ENCODE assay signal across 14 cellular contexts in the genomic region with DNA sequence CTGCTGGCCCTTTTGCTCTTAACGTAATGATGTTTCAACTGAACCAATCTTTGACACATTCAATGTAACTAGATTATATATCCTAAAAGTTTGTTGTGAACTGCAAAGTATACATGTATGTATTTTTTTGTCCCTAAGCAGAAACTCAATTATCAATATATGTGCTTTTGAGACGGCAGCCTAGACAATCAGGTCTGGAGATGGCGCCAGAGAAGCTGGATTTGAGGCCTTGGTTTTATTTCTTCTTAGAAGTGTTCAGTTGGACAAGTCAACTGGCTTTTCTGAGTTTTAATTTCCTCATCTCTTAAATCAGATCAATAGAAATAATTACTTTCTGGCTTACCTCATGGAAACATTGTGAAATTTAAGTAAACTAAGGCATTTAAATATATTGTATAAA.
DNase-seq lines count a peak whose midpoint lies in the region; ATAC-seq, FAIRE-seq and TF ChIP-seq lines count a peak whose summit lies in the region.
"Had no signal": no experiment of that assay in that cellular context is flagged by ENCODE, and none has a peak within 500 bp of the region (broad histone marks: within the 10 kb centered on the region; RNA-seq: fewer than 3 reads in every experiment).

No MANE protein-coding gene starts in this region.

- H3K4me1 ChIP-seq in HepG2 (ENCODE audit: insufficient read depth, low read length) (no peaks in the 10 kb centered on the region), tibial artery (no peaks in the 10 kb centered on the region)

- WGBS in HepG2 (ENCODE audit: low lambda C conversion rate), result 0% methylated on average over 3 of the region's 3 CpGs
- WGBS in lower leg skin, 2 donors, result 60 to 83% methylated on average over 3 of the region's 3 CpGs

- no peaks in the 10 kb centered on the region for H3K27me3 ChIP-seq in MG63
- no peaks in the 10 kb centered on the region for H3K27me3 ChIP-seq in bronchial epithelial cell (ENCODE audit: control insufficient read depth, insufficient read depth, low read length)
- no peaks in the 10 kb centered on the region for H3K27me3 ChIP-seq in HepG2 (ENCODE audit: control insufficient read depth in 1 of 2, insufficient read depth in 2 of 2, low read length in 2 of 2)
- no peaks in the 10 kb centered on the region for H3K27me3 ChIP-seq in tibial artery

- intact Hi-C loops in HepG2 (cut with micrococcal nuclease; ENCODE audit: unreplicated experiment), result no loop called here
- intact Hi-C loops in lower leg skin (cut with DNase I; ENCODE audit: low total_unique reads), result no loop called here
- intact Hi-C loops in tibial artery (cut with DNase I; ENCODE audit: low total_unique reads), result no loop called here

- TF ChIP-seq CTCF in bronchial epithelial cell (IDR thresholded peaks at IDR 0.05; ENCODE audit: insufficient read depth, low read length, severe bottlenecking) (peak; percentile 32), HepG2 (CRISPR knock-in tag; IDR thresholded peaks at IDR 0.05) (0 out of 2 replicates have a peak, but pooled peaks have one; percentile 5), lower leg skin (IDR thresholded peaks at IDR 0.05) (no peak), tibial artery (IDR thresholded peaks at IDR 0.05) (no peak)

- CTCF ChIA-PET in HepG2 (lab: Yijun Ruan, JAX; ENCODE audit: low intra/inter-chr PET ratio, low total read pairs), result no interaction called here

- TF ChIP-seq EP300 in HepG2 (IDR thresholded peaks at IDR 0.05; ENCODE audit: low read depth in 2 of 2, low read length in 2 of 2), result no peak
- no peak for TF ChIP-seq EP300 in HepG2 (CRISPR knock-in tag; IDR thresholded peaks at IDR 0.05; ENCODE audit: borderline replicate concordance)

- H3K27ac ChIP-seq in HepG2 (ENCODE audit: extremely low read length, insufficient read depth, low read length), result no peak overlapping the region
- H3K27ac ChIP-seq in tibial artery, result no peak overlapping the region

- no peaks in the 10 kb centered on the region for H3K9me3 ChIP-seq in MG63
- no peaks in the 10 kb centered on the region for H3K9me3 ChIP-seq in HepG2 (ENCODE audit: low read length)
- H3K9me3 ChIP-seq in tibial artery, result no peaks in the 10 kb centered on the region

- TF ChIP-seq POLR2A in HepG2 (IDR thresholded peaks at IDR 0.05; ENCODE audit: insufficient read depth in 1 of 2, low read depth in 2 of 2, low read length in 2 of 2) (no peak), lower leg skin (IDR thresholded peaks at IDR 0.05) (no peak)

- no peaks in the 10 kb centered on the region for H3K79me2 ChIP-seq in HepG2 (ENCODE audit: insufficient read depth, low read length)

- no peak overlapping the region for H3K4me2 ChIP-seq in HepG2 (ENCODE audit: low read depth, low read length)

- no peak for FAIRE-seq in bronchial epithelial cell (lab: Jason Lieb, UNC)
- FAIRE-seq in HepG2 (lab: Jason Lieb, UNC), result no peak

- H2AFZ ChIP-seq in HepG2 (ENCODE audit: low read length), result no peak overlapping the region

- TF ChIP-seq RAD21 in HepG2 (CRISPR knock-in tag; IDR thresholded peaks at IDR 0.05), result no peak

- ATAC-seq in HepG2 (no peak), GM18858 (IDR thresholded peaks at IDR 0.05; ENCODE audit: unreplicated experiment) (no peak)
- ATAC-seq: natural killer cell treated with Interleukin-12 subunit alpha and Interleukin-12 subunit beta and Interleukin-15 and Interleukin-18, amount 100 ng/mL, for 72 hours had no signal

- in situ Hi-C loops in HepG2 (cut with HindIII; ENCODE audit: extremely low pct_ligation_motif_present, low pct_unique_long_range_greater_than_20kb), result no loop called here

- H3K4me3 ChIP-seq in MG63 (no peak overlapping the region), bronchial epithelial cell (ENCODE audit: low read depth, low read length) (no peak overlapping the region), HepG2 (replicated peaks in 1 of 3; ENCODE audit: insufficient read depth in 1 of 3, low read depth in 2 of 3, low read length in 3 of 3) (no peak overlapping the region), lower leg skin (ENCODE audit: low read depth, poor library complexity, severe bottlenecking) (no peak overlapping the region), tibial artery (no peak overlapping the region)

- H3K36me3 ChIP-seq in MG63 (no peaks in the 10 kb centered on the region), bronchial epithelial cell (ENCODE audit: control insufficient read depth, insufficient read depth, low read length) (no peaks in the 10 kb centered on the region), HepG2 (replicated peaks in 1 of 2; ENCODE audit: control insufficient read depth in 1 of 2, insufficient read depth in 2 of 2, low read length in 2 of 2) (no peaks in the 10 kb centered on the region), tibial artery (no peaks in the 10 kb centered on the region)

- no peaks in the 10 kb centered on the region for H4K20me1 ChIP-seq in HepG2 (ENCODE audit: insufficient read depth, low read length)

- BruUV-seq in HepG2 (replicated peaks; lab: Mats Ljungman, UMichigan), result no TSS peak

- DNase-seq in COR-L47 (lab: John Stamatoyannopoulos, UW) (peak; percentile 16), MG63 (peak; percentile 10), bronchial epithelial cell (ENCODE audit: low read depth) (peak; percentile 23), HepG2 (ENCODE audit: low spot score) (no peak), lower leg skin (ENCODE audit: low spot score in 2 of 2) (no peak), NCI-H2029 (lab: John Stamatoyannopoulos, UW) (no peak), tibial artery (no peak)
- DNase-seq: activated effector memory CD4-positive, alpha-beta T cell treated with Interleukin-2 at 50 U/mL for 16 hours; CD4-positive, alpha-beta memory T cell; NCI-H2029 treated with DMSO at 0.1 percent for 48 hours; SHP77; stimulated activated naive CD4-positive, alpha-beta T cell treated with Interleukin-2 at 50 U/mL for 16 hours had no signal

- POLR2A ChIA-PET in HepG2 (lab: Yijun Ruan, JAX), result no interaction called here

- no peak overlapping the region for H3K9ac ChIP-seq in HepG2 (ENCODE audit: insufficient read depth, low read depth, low read length)

TF ChIP-seq in HepG2, 621 proteins besides CTCF, POLR2A, EP300 and RAD21:
- peak; percentile 15; the same call in 1 of the 2 replicates for TF ChIP-seq STAG1 (CRISPR knock-in tag; IDR thresholded peaks at IDR 0.05)
- TF ChIP-seq RXRB (CRISPR knock-in tag; IDR thresholded peaks at IDR 0.05; ENCODE audit: borderline replicate concordance), result no peak
- TF ChIP-seq, protein P1, sequence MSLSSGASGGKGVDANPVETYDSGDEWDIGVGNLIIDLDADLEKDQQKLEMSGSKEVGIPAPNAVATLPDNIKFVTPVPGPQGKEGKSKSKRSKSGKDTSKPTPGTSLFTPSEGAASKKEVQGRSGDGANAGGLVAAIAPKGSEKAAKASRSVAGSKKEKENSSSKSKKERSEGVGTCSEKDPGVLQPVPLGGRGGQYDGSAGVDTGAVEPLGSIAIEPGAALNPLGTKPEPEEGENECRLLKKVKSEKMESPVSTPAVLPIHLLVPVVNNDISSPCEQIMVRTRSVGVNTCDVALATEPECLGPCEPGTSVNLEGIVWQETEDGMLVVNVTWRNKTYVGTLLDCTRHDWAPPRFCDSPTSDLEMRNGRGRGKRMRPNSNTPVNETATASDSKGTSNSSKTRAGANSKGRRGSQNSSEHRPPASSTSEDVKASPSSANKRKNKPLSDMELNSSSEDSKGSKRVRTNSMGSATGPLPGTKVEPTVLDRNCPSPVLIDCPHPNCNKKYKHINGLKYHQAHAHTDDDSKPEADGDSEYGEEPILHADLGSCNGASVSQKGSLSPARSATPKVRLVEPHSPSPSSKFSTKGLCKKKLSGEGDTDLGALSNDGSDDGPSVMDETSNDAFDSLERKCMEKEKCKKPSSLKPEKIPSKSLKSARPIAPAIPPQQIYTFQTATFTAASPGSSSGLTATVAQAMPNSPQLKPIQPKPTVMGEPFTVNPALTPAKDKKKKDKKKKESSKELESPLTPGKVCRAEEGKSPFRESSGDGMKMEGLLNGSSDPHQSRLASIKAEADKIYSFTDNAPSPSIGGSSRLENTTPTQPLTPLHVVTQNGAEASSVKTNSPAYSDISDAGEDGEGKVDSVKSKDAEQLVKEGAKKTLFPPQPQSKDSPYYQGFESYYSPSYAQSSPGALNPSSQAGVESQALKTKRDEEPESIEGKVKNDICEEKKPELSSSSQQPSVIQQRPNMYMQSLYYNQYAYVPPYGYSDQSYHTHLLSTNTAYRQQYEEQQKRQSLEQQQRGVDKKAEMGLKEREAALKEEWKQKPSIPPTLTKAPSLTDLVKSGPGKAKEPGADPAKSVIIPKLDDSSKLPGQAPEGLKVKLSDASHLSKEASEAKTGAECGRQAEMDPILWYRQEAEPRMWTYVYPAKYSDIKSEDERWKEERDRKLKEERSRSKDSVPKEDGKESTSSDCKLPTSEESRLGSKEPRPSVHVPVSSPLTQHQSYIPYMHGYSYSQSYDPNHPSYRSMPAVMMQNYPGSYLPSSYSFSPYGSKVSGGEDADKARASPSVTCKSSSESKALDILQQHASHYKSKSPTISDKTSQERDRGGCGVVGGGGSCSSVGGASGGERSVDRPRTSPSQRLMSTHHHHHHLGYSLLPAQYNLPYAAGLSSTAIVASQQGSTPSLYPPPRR (CRISPR knock-in tag; IDR thresholded peaks at IDR 0.05; ENCODE audit: borderline replicate concordance), result no peak
- TF ChIP-seq, protein P2, sequence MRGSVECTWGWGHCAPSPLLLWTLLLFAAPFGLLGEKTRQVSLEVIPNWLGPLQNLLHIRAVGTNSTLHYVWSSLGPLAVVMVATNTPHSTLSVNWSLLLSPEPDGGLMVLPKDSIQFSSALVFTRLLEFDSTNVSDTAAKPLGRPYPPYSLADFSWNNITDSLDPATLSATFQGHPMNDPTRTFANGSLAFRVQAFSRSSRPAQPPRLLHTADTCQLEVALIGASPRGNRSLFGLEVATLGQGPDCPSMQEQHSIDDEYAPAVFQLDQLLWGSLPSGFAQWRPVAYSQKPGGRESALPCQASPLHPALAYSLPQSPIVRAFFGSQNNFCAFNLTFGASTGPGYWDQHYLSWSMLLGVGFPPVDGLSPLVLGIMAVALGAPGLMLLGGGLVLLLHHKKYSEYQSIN (CRISPR knock-in tag; IDR thresholded peaks at IDR 0.05; ENCODE audit: borderline replicate concordance), result no peak
- no peak for TF ChIP-seq SALL2 (CRISPR knock-in tag; IDR thresholded peaks at IDR 0.05)
TF ChIP-seq in HepG2: peak in this region for 1.

Comparison
In these comparisons a context has a peak if more than half of its experiments do, and no peak if none do; other contexts are left out.
1. DNase-seq: peak in COR-L47 (single experiment), MG63 (single experiment) and bronchial epithelial cell (single experiment); none in HepG2 (single experiment), lower leg skin (0 of 2), NCI-H2029 (single experiment) and tibial artery (0 of 2).
2. CTCF ChIP-seq: peak in bronchial epithelial cell (single experiment) and HepG2 (single experiment); none in lower leg skin (0 of 3) and tibial artery (0 of 2).